ENCODE assay signal across 1 cellular context in genomic region chr14:67819563-67820411, GRCh38.
TF ChIP-seq lines count a peak whose summit lies in the region.

Gene RAD51B, plus strand, starts transcription at chr14:67819779.

TF ChIP-seq in HepG2, 621 proteins besides CTCF, POLR2A, EP300 and RAD21 (continued from another document and continues in another):
- TF ChIP-seq ARID4A (CRISPR knock-in tag; IDR thresholded peaks at IDR 0.05; ENCODE audit: borderline replicate concordance) (peak; percentile 82; the same call in 1 of the 2 replicates), U2AF2 (IDR thresholded peaks at IDR 0.05; ENCODE audit: low read depth, low read length) (no peak), RXRB (CRISPR knock-in tag; IDR thresholded peaks at IDR 0.05; ENCODE audit: borderline replicate concordance) (peak; percentile 45; the same call in 1 of the 2 replicates), ZNF367 (CRISPR knock-in tag; IDR thresholded peaks at IDR 0.05; ENCODE audit: borderline replicate concordance) (no peak), MXD1 (CRISPR knock-in tag; IDR thresholded peaks at IDR 0.05) (no peak), ZFP36 (IDR thresholded peaks at IDR 0.05; ENCODE audit: borderline replicate concordance, low read depth, low read length, partially characterized antibody) (no peak), DNMT3B (CRISPR knock-in tag; conservative IDR thresholded peaks at IDR 0.05) (no peak), RFX5 (IDR thresholded peaks at IDR 0.05; ENCODE audit: low read depth, low read length) (no peak), ZFP62 (CRISPR knock-in tag; IDR thresholded peaks at IDR 0.05) (no peak), CC2D1A (CRISPR knock-in tag; IDR thresholded peaks at IDR 0.05) (no peak), ZSCAN31 (CRISPR knock-in tag; IDR thresholded peaks at IDR 0.05; ENCODE audit: low read depth) (peak; percentile 31; the same call in 1 of the 2 replicates), RFX3 (CRISPR knock-in tag; IDR thresholded peaks at IDR 0.05) (no peak), PHF8 (CRISPR knock-in tag; IDR thresholded peaks at IDR 0.05) (peak; percentile 65), ZNF691 (CRISPR knock-in tag; IDR thresholded peaks at IDR 0.05; ENCODE audit: borderline replicate concordance, low read depth) (no peak), FOXC1 (CRISPR knock-in tag; IDR thresholded peaks at IDR 0.05; ENCODE audit: borderline replicate concordance) (no peak), ZNF567 (CRISPR knock-in tag; IDR thresholded peaks at IDR 0.05; ENCODE audit: borderline replicate concordance) (no peak), NBN (conservative IDR thresholded peaks at IDR 0.05) (no peak), ZNF407 (CRISPR knock-in tag; IDR thresholded peaks at IDR 0.05; ENCODE audit: not compliant biosample characterization) (no peak), ZNF564 (CRISPR knock-in tag; IDR thresholded peaks at IDR 0.05) (no peak), ZNF510 (CRISPR knock-in tag; IDR thresholded peaks at IDR 0.05; ENCODE audit: low read depth) (no peak), KAT8 (CRISPR knock-in tag; IDR thresholded peaks at IDR 0.05) (peak; percentile 86), REL (CRISPR knock-in tag; conservative IDR thresholded peaks at IDR 0.05) (no peak), ZNF18 (CRISPR knock-in tag; IDR thresholded peaks at IDR 0.05; ENCODE audit: insufficient replicate concordance) (no peak), ZNF652 (CRISPR knock-in tag; IDR thresholded peaks at IDR 0.05; ENCODE audit: borderline replicate concordance, low read depth) (no peak), HMG20B (CRISPR knock-in tag; conservative IDR thresholded peaks at IDR 0.05) (no peak), NFKBIZ (CRISPR knock-in tag; IDR thresholded peaks at IDR 0.05) (no peak), PHB2 (IDR thresholded peaks at IDR 0.05; ENCODE audit: partially characterized antibody) (no peak), AGO2 (optimal IDR thresholded peaks at IDR 0.05; ENCODE audit: low read depth, low read length) (no peak), MTF2 (CRISPR knock-in tag; IDR thresholded peaks at IDR 0.05; ENCODE audit: borderline replicate concordance) (no peak), ZNF572 (CRISPR knock-in tag; IDR thresholded peaks at IDR 0.05) (no peak), ZNF687 (CRISPR knock-in tag; IDR thresholded peaks at IDR 0.05) (peak; percentile 20), MED1 (CRISPR knock-in tag; IDR thresholded peaks at IDR 0.05) (no peak), ZNF75D (CRISPR knock-in tag; IDR thresholded peaks at IDR 0.05; ENCODE audit: borderline replicate concordance) (no peak), ATF6 (CRISPR knock-in tag; conservative IDR thresholded peaks at IDR 0.05) (no peak), ELF3 (CRISPR knock-in tag; IDR thresholded peaks at IDR 0.05) (peak; percentile 34; the same call in 1 of the 2 replicates), PPARG (CRISPR knock-in tag; conservative IDR thresholded peaks at IDR 0.05) (peak; percentile 68), ZFP41 (CRISPR knock-in tag; IDR thresholded peaks at IDR 0.05; ENCODE audit: borderline replicate concordance) (no peak), ZGPAT (CRISPR knock-in tag; IDR thresholded peaks at IDR 0.05) (0 out of 2 replicates have a peak, but pooled peaks have one; percentile 36)
